In genomic region chr6:132286298-132287019, GRCh38 we compare ENCODE assay signal across 16 cellular contexts.
A peak's percentile ranks its signal among the peaks of the same experiment; 100 is the strongest.
DNase-seq lines count a peak whose midpoint lies in the region; ATAC-seq and TF ChIP-seq lines count a peak whose summit lies in the region.
"Had no signal": no experiment of that assay in that cellular context is flagged by ENCODE, and none has a peak within 500 bp of the region (broad histone marks: within the 10 kb centered on the region; RNA-seq: fewer than 3 reads in every experiment).

No MANE protein-coding gene starts in this region.

- H3K79me2 ChIP-seq in SU-DHL-6 (ENCODE audit: insufficient read depth, low read length) = no peaks in the 10 kb centered on the region

- no peak for DNase-seq in HEK293T (ENCODE audit: extremely low spot score)
- DNase-seq: effector CD4-positive, alpha-beta T cell; immature natural killer cell; IMR-90; lower lobe of right lung; NCI-H2081 treated with DMSO at 0.1 percent for 48 hours; NCI-H510A treated with DMSO at 0.1 percent for 48 hours; nephron progenitor cell; SHP77 treated with DMSO at 0.1 percent for 48 hours had no signal

- 0 out of 2 replicates have a peak overlapping the region, but pooled peaks have one; percentile 2 for H3K9ac ChIP-seq in SU-DHL-6 (ENCODE audit: low read length)

- no peaks in the 10 kb centered on the region for H3K27me3 ChIP-seq in SU-DHL-6 (ENCODE audit: low read length)

- H3K27me3 Mint-ChIP-seq in stimulated activated memory B cell treated with anti-CD40 and anti-IgM and Interleukin-4, amounts not matched to agents 10 μg/mL and 1 μg/mL and 100 μg/mL, for 72 hours = no peaks in the 10 kb centered on the region

- peak overlapping the region; percentile 42 for H3K4me3 Mint-ChIP-seq in stimulated activated memory B cell treated with anti-CD40 and anti-IgM and Interleukin-4, amounts not matched to agents 10 μg/mL and 1 μg/mL and 100 μg/mL, for 72 hours
- H3K4me3 Mint-ChIP-seq: immature natural killer cell, nephron progenitor cell had no signal

- H4K20me1 ChIP-seq in SU-DHL-6 (ENCODE audit: low read depth, low read length) = no peaks in the 10 kb centered on the region

- peak overlapping the region; percentile 40 for H3K27ac ChIP-seq in SU-DHL-6 (ENCODE audit: low read depth, low read length)
- H3K27ac ChIP-seq: lower lobe of right lung had no signal

- peaks cover 14% of the 10 kb centered on the region for H3K4me1 Mint-ChIP-seq in stimulated activated memory B cell treated with anti-CD40 and anti-IgM and Interleukin-4, amounts not matched to agents 10 μg/mL and 1 μg/mL and 100 μg/mL, for 72 hours
- H3K4me1 Mint-ChIP-seq: immature natural killer cell, nephron progenitor cell had no signal

- no peaks in the 10 kb centered on the region for H3K36me3 ChIP-seq in SU-DHL-6 (ENCODE audit: low read length)
- H3K36me3 ChIP-seq: lower lobe of right lung had no signal

- H3K9me3 ChIP-seq in SU-DHL-6 (ENCODE audit: insufficient read depth, low read length) = no peaks in the 10 kb centered on the region
- H3K9me3 ChIP-seq: lower lobe of right lung had no signal

- peak overlapping the region; percentile 11 for H2AFZ ChIP-seq in SU-DHL-6 (ENCODE audit: low read depth, low read length, severe bottlenecking)

- ATAC-seq in GM18867 (IDR thresholded peaks at IDR 0.05; ENCODE audit: unreplicated experiment) (peak; percentile 59), HG03060 (IDR thresholded peaks at IDR 0.05; ENCODE audit: low read depth, unreplicated experiment) (peak; percentile 62), HG02623 (IDR thresholded peaks at IDR 0.05; ENCODE audit: unreplicated experiment) (no peak), GM19395 (IDR thresholded peaks at IDR 0.05; ENCODE audit: unreplicated experiment) (no peak)
- peak; percentile 92 for ATAC-seq in stimulated activated memory B cell treated with anti-CD40 and anti-IgM and Interleukin-4, amounts not matched to agents 10 μg/mL and 1 μg/mL and 100 μg/mL, for 72 hours
- ATAC-seq: lower lobe of right lung had no signal

- no peaks in the 10 kb centered on the region for H3K36me3 Mint-ChIP-seq in stimulated activated memory B cell treated with anti-CD40 and anti-IgM and Interleukin-4, amounts not matched to agents 10 μg/mL and 1 μg/mL and 100 μg/mL, for 72 hours
- H3K36me3 Mint-ChIP-seq: immature natural killer cell had no signal

- H3K4me2 ChIP-seq in SU-DHL-6 (ENCODE audit: low read depth, low read length, poor library complexity, severe bottlenecking) = peak overlapping the region; percentile 31

- H3K27ac Mint-ChIP-seq in stimulated activated memory B cell treated with anti-CD40 and anti-IgM and Interleukin-4, amounts not matched to agents 10 μg/mL and 1 μg/mL and 100 μg/mL, for 72 hours = peak overlapping the region; percentile 18
- H3K27ac Mint-ChIP-seq: activated T-helper 2 cell treated with anti-CD3 and anti-CD28 coated beads, Interferon-gamma antibody, Interleukin-2, Interleukin-4, amounts not matched to agents 10 μg/mL and 5 μg/mL and 100 μg/mL, durations not matched to agents 14 hours and 24 hours and 36 hours; immature natural killer cell; nephron progenitor cell had no signal

- peaks cover 6% of the 10 kb centered on the region; the same call in 1 of the 2 replicates for H3F3A ChIP-seq in SU-DHL-6 (ENCODE audit: insufficient read depth)

- H3K9me2 ChIP-seq in SU-DHL-6 (replicated peaks; ENCODE audit: insufficient read depth, low read length) = no peaks in the 10 kb centered on the region

- no peak for TF ChIP-seq CTCF in SU-DHL-6 (IDR thresholded peaks at IDR 0.05; ENCODE audit: insufficient read depth, low read length, poor library complexity, severe bottlenecking)

- no peaks in the 10 kb centered on the region for H3K9me3 Mint-ChIP-seq in stimulated activated memory B cell treated with anti-CD40 and anti-IgM and Interleukin-4, amounts not matched to agents 10 μg/mL and 1 μg/mL and 100 μg/mL, for 72 hours
- H3K9me3 Mint-ChIP-seq: activated T-helper 2 cell treated with anti-CD3 and anti-CD28 coated beads, Interferon-gamma antibody, Interleukin-2, Interleukin-4, amounts not matched to agents 10 μg/mL and 5 μg/mL and 100 μg/mL, durations not matched to agents 14 hours and 24 hours and 36 hours; immature natural killer cell; nephron progenitor cell had no signal

- POLR2A ChIA-PET in HEK293T (lab: Yijun Ruan, JAX) = no interaction called here

- no peak overlapping the region for H3K4me3 ChIP-seq in SU-DHL-6 (ENCODE audit: insufficient read depth, low read length, poor library complexity, severe bottlenecking)
- H3K4me3 ChIP-seq: lower lobe of right lung had no signal

- CTCF ChIA-PET in HEK293T (lab: Yijun Ruan, JAX) = no interaction called here

TF ChIP-seq in HEK293T, 16 proteins besides CTCF, POLR2A, EP300 and RAD21:
- TF ChIP-seq FOXA1 (IDR thresholded peaks at IDR 0.05) = no peak
- TF ChIP-seq ZNF384 (IDR thresholded peaks at IDR 0.05) = no peak
- TF ChIP-seq CTBP1 (IDR thresholded peaks at IDR 0.05; ENCODE audit: borderline replicate concordance) = no peak
- no peak for TF ChIP-seq TARDBP (IDR thresholded peaks at IDR 0.05)
- TF ChIP-seq ARNT (IDR thresholded peaks at IDR 0.05) = no peak
- TF ChIP-seq FOXM1 (IDR thresholded peaks at IDR 0.05; ENCODE audit: borderline replicate concordance) = no peak
- no peak for TF ChIP-seq FOXK2 (IDR thresholded peaks at IDR 0.05)
- no peak for TF ChIP-seq L3MBTL2 (conservative IDR thresholded peaks at IDR 0.05)
- TF ChIP-seq LEF1 (IDR thresholded peaks at IDR 0.05; ENCODE audit: borderline replicate concordance) = no peak
- no peak for TF ChIP-seq BHLHE40 (IDR thresholded peaks at IDR 0.05; ENCODE audit: borderline replicate concordance)
- TF ChIP-seq SUZ12 (IDR thresholded peaks at IDR 0.05) = no peak
- no peak for TF ChIP-seq HDGF (IDR thresholded peaks at IDR 0.05; ENCODE audit: borderline replicate concordance)
- TF ChIP-seq SP1 (IDR thresholded peaks at IDR 0.05) = no peak
- TF ChIP-seq, protein P1, sequence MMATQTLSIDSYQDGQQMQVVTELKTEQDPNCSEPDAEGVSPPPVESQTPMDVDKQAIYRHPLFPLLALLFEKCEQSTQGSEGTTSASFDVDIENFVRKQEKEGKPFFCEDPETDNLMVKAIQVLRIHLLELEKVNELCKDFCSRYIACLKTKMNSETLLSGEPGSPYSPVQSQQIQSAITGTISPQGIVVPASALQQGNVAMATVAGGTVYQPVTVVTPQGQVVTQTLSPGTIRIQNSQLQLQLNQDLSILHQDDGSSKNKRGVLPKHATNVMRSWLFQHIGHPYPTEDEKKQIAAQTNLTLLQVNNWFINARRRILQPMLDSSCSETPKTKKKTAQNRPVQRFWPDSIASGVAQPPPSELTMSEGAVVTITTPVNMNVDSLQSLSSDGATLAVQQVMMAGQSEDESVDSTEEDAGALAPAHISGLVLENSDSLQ (IDR thresholded peaks at IDR 0.05) = no peak
- TF ChIP-seq NFRKB (IDR thresholded peaks at IDR 0.05) = no peak
- TF ChIP-seq ELF4 (IDR thresholded peaks at IDR 0.05) = no peak

Comparison
In these comparisons a context has a peak if more than half of its experiments do, and no peak if none do; other contexts are left out.
1. ATAC-seq: peak in GM18867 (single experiment), HG03060 (single experiment) and stimulated activated memory B cell treated with anti-CD40 and anti-IgM and Interleukin-4, amounts not matched to agents 10 μg/mL and 1 μg/mL and 100 μg/mL, for 72 hours (single experiment); none in HG02623 (single experiment) and GM19395 (single experiment).